ENCODE assay signal across 12 cellular contexts in genomic region chr14:97456958-97457357, GRCh38.
A peak's percentile ranks its signal among the peaks of the same experiment; 100 is the strongest.
DNase-seq lines count a peak whose midpoint lies in the region; ATAC-seq, FAIRE-seq and TF ChIP-seq lines count a peak whose summit lies in the region.
"Had no signal": no experiment of that assay in that cellular context is flagged by ENCODE, and none has a peak within 500 bp of the region (broad histone marks: within the 10 kb centered on the region; RNA-seq: fewer than 3 reads in every experiment).

No MANE protein-coding gene starts in this region.

- peaks cover 6% of the 10 kb centered on the region for H3K9me3 Mint-ChIP-seq in progenitor cell of endocrine pancreas (ENCODE audit: low read depth)

- peak overlapping the region; percentile 65; the same call in 1 of the 2 replicates for H3K9ac ChIP-seq in DND-41 (ENCODE audit: low read depth, low read length)
- H3K9ac ChIP-seq: BLaER1 had no signal

- peak overlapping the region; percentile 95 for H3K27ac ChIP-seq in DND-41 (ENCODE audit: low read length)
- H3K27ac ChIP-seq in testis, result no peak overlapping the region
- H3K27ac ChIP-seq: BLaER1 had no signal

- peak overlapping the region; percentile 33 for H2AFZ ChIP-seq in DND-41 (ENCODE audit: low read depth, low read length)

- H3K27me3 Mint-ChIP-seq in progenitor cell of endocrine pancreas, result peaks cover 41% of the 10 kb centered on the region

- ATAC-seq in DND-41 (ENCODE audit: insufficient read depth, low read depth) (peak; percentile 32), GM21786 (IDR thresholded peaks at IDR 0.05; ENCODE audit: unreplicated experiment) (no peak)
- ATAC-seq: SK-N-SH treated with all-trans-retinoic acid at 6 μM for 48 hours had no signal

- H3K36me3 ChIP-seq in DND-41 (ENCODE audit: insufficient read depth, low read length) (peaks cover 7% of the 10 kb centered on the region), bronchial epithelial cell (ENCODE audit: control insufficient read depth, insufficient read depth, low read length) (no peaks in the 10 kb centered on the region), testis (ENCODE audit: low read depth, missing control alignments) (no peaks in the 10 kb centered on the region)
- H3K36me3 ChIP-seq: BLaER1 had no signal

- H3K9me3 ChIP-seq in DND-41 (ENCODE audit: insufficient read depth, low read length, severe bottlenecking) (peaks cover 8% of the 10 kb centered on the region), testis (no peaks in the 10 kb centered on the region)

- DNase-seq in DND-41, result peak; percentile 65
- peak; percentile 22 for DNase-seq in activated CD4-positive, alpha-beta T cell treated with anti-CD3 and anti-CD28 coated beads, Interleukin-2, amount 50 U/mL, for 1 hour
- DNase-seq in bronchial epithelial cell (ENCODE audit: low read depth), result peak; percentile 17
- peak; percentile 73 for DNase-seq in stimulated activated CD4-positive, alpha-beta T cell treated with anti-CD3 and anti-CD28 coated beads, Interleukin-2, amount 100 ng/mL, for 4 hours (ENCODE audit: low read depth)
- no peak for DNase-seq in NCI-H2171 treated with DMSO at 0.1 percent for 48 hours (lab: John Stamatoyannopoulos, UW)
- no peak for DNase-seq in testis
- DNase-seq in progenitor cell of endocrine pancreas (ENCODE audit: low spot score, unreplicated experiment), result no peak

- no peak overlapping the region for H3K4me3 Mint-ChIP-seq in progenitor cell of endocrine pancreas (ENCODE audit: low read depth)

- H3K36me3 Mint-ChIP-seq in progenitor cell of endocrine pancreas (ENCODE audit: insufficient read depth), result no peaks in the 10 kb centered on the region

- 73 to 75% methylated on average over 4 of the region's 4 CpGs for WGBS in testis, 2 donors

- no peak overlapping the region for H3K4me2 ChIP-seq in DND-41 (ENCODE audit: insufficient read depth, low read length)
- H3K4me2 ChIP-seq: BLaER1 had no signal

- TF ChIP-seq CTCF in DND-41 (IDR thresholded peaks at IDR 0.05; ENCODE audit: borderline replicate concordance, extremely low read depth, low read length, poor library complexity, severe bottlenecking) (peak; percentile 42), bronchial epithelial cell (IDR thresholded peaks at IDR 0.05; ENCODE audit: insufficient read depth, low read length, severe bottlenecking) (no peak), testis (IDR thresholded peaks at IDR 0.05) (no peak), progenitor cell of endocrine pancreas (IDR thresholded peaks at IDR 0.05; ENCODE audit: unreplicated experiment) (no peak)

- TF ChIP-seq POLR2A in testis (IDR thresholded peaks at IDR 0.05), result no peak

- H3K79me2 ChIP-seq in DND-41 (ENCODE audit: insufficient read depth, low read length), result peaks cover 10% of the 10 kb centered on the region

- intact Hi-C loops in testis (cut with DNase I; ENCODE audit: low total_unique reads), result no loop called here

- H3K4me1 ChIP-seq in DND-41 (ENCODE audit: insufficient read depth, low read length) (peaks cover 46% of the 10 kb centered on the region), testis (no peaks in the 10 kb centered on the region)

- H3K4me1 Mint-ChIP-seq in progenitor cell of endocrine pancreas (ENCODE audit: low read depth), result peaks cover 19% of the 10 kb centered on the region

- H3K27me3 ChIP-seq in DND-41 (ENCODE audit: insufficient read depth, low read length, poor library complexity) (no peaks in the 10 kb centered on the region), bronchial epithelial cell (ENCODE audit: control insufficient read depth, insufficient read depth, low read length) (no peaks in the 10 kb centered on the region), testis (no peaks in the 10 kb centered on the region)
- H3K27me3 ChIP-seq: BLaER1 had no signal

- H4K20me1 ChIP-seq in DND-41 (ENCODE audit: insufficient read depth, low read length), result no peaks in the 10 kb centered on the region
- H4K20me1 ChIP-seq: BLaER1 had no signal

- FAIRE-seq in bronchial epithelial cell (lab: Jason Lieb, UNC), result no peak
- FAIRE-seq: colon, keratinocyte had no signal

- no peak overlapping the region for H3K27ac Mint-ChIP-seq in progenitor cell of endocrine pancreas

- H3K4me3 ChIP-seq in DND-41 (ENCODE audit: low read depth in 1 of 2, low read length in 2 of 2), result no peak overlapping the region
- no peak overlapping the region for H3K4me3 ChIP-seq in bronchial epithelial cell (ENCODE audit: low read depth, low read length)
- H3K4me3 ChIP-seq in testis, result no peak overlapping the region
- H3K4me3 ChIP-seq: BLaER1 had no signal

Comparison
In these comparisons a context has a peak if more than half of its experiments do, and no peak if none do; other contexts are left out.
1. DNase-seq: peak in DND-41 (single experiment), activated CD4-positive, alpha-beta T cell treated with anti-CD3 and anti-CD28 coated beads, Interleukin-2, amount 50 U/mL, for 1 hour (single experiment), bronchial epithelial cell (single experiment) and stimulated activated CD4-positive, alpha-beta T cell treated with anti-CD3 and anti-CD28 coated beads, Interleukin-2, amount 100 ng/mL, for 4 hours (single experiment); none in NCI-H2171 treated with DMSO at 0.1 percent for 48 hours (single experiment), testis (single experiment) and progenitor cell of endocrine pancreas (single experiment).